ENCODE assay signal across 24 cellular contexts in genomic region chr14:41570415-41571155, GRCh38.
DNase-seq lines count a peak whose midpoint lies in the region; ATAC-seq and TF ChIP-seq lines count a peak whose summit lies in the region.
"Had no signal": no experiment of that assay in that cellular context is flagged by ENCODE, and none has a peak within 500 bp of the region (broad histone marks: within the 10 kb centered on the region; RNA-seq: fewer than 3 reads in every experiment).

No MANE protein-coding gene starts in this region.

- no peak for ATAC-seq in effector memory CD8-positive, alpha-beta T cell (replicated peaks)
- ATAC-seq: activated CD8-positive, alpha-beta T cell treated with anti-CD3 and anti-CD28 coated beads for 36 hours; activated naive CD4-positive, alpha-beta T cell treated with anti-CD3 and anti-CD28 coated beads, Interleukin-2, amount 50 U/mL, for 72 hours; natural killer cell had no signal

- H3K36me3 Mint-ChIP-seq in effector memory CD8-positive, alpha-beta T cell (ENCODE audit: insufficient read depth): no peaks in the 10 kb centered on the region
- H3K36me3 Mint-ChIP-seq: activated naive CD4-positive, alpha-beta T cell treated with anti-CD3 and anti-CD28 coated beads, Interleukin-2, amount 50 U/mL, for 72 hours; CD14-positive monocyte; natural killer cell had no signal

- H3K27me3 Mint-ChIP-seq in effector memory CD8-positive, alpha-beta T cell: no peaks in the 10 kb centered on the region
- H3K27me3 Mint-ChIP-seq: activated CD8-positive, alpha-beta T cell treated with anti-CD3 and anti-CD28 coated beads for 36 hours had no signal

- POLR2A ChIA-PET in GM10248 (lab: Yijun Ruan, JAX): no interaction called here

- DNase-seq in DMS79 treated with DMSO at 0.1 percent for 48 hours (lab: John Stamatoyannopoulos, UW) (peak; percentile 24), DMS79 (lab: John Stamatoyannopoulos, UW) (no peak), NCI-H146 treated with DMSO at 0.1 percent for 48 hours (lab: John Stamatoyannopoulos, UW; ENCODE audit: unreplicated experiment) (peak; percentile 49), NCI-H774 (lab: John Stamatoyannopoulos, UW) (peak; percentile 74), DMS 273 treated with DMSO at 0.1 percent for 48 hours (lab: John Stamatoyannopoulos, UW) (no peak), GM10248 (ENCODE audit: extremely low spot score) (no peak), NK-92 (lab: John Stamatoyannopoulos, UW; ENCODE audit: unreplicated experiment) (no peak)
- no peak for DNase-seq in effector memory CD8-positive, alpha-beta T cell
- DNase-seq: 8988T; activated CD4-positive, alpha-beta T cell treated with anti-CD3 and anti-CD28 coated beads for 1 hour; activated CD8-positive, alpha-beta T cell treated with anti-CD3 and anti-CD28 coated beads for 36 hours; Calu3; effector memory CD4-positive, alpha-beta T cell; EL; erythroblast; glutamatergic neuron; midbrain; natural killer cell; NCI-H1694; stimulated activated naive CD4-positive, alpha-beta T cell; testis had no signal

- CTCF ChIA-PET in GM10248 (lab: Yijun Ruan, JAX): no interaction called here

- no peak overlapping the region for H3K27ac Mint-ChIP-seq in effector memory CD8-positive, alpha-beta T cell
- H3K27ac Mint-ChIP-seq: activated CD8-positive, alpha-beta T cell treated with anti-CD3 and anti-CD28 coated beads for 36 hours; activated naive CD4-positive, alpha-beta T cell treated with anti-CD3 and anti-CD28 coated beads, Interleukin-2, amount 50 U/mL, for 72 hours; CD14-positive monocyte; natural killer cell; T-helper 1 cell treated with Interleukin-12 subunit alpha and Interleukin-12 subunit beta and Interleukin-4 antibody, amounts not matched to agents 30 μg/mL and 1 μg/mL, for 36 hours had no signal

- no peak overlapping the region for H3K4me3 Mint-ChIP-seq in effector memory CD8-positive, alpha-beta T cell
- H3K4me3 Mint-ChIP-seq: activated CD8-positive, alpha-beta T cell treated with anti-CD3 and anti-CD28 coated beads for 36 hours; CD14-positive monocyte; natural killer cell; T-helper 1 cell treated with Interleukin-12 subunit alpha and Interleukin-12 subunit beta and Interleukin-4 antibody, amounts not matched to agents 30 μg/mL and 1 μg/mL, for 36 hours had no signal

- no peak for TF ChIP-seq CTCF in GM10248 (IDR thresholded peaks at IDR 0.05; ENCODE audit: control extremely low read depth, extremely low read depth, low read depth, missing control alignments)

- peaks cover 0 to 2% of the 10 kb centered on the region in 2 donors for H3K9me3 Mint-ChIP-seq in effector memory CD8-positive, alpha-beta T cell

- no peaks in the 10 kb centered on the region for H3K4me1 Mint-ChIP-seq in effector memory CD8-positive, alpha-beta T cell (ENCODE audit: low read depth in 2 of 2)
- H3K4me1 Mint-ChIP-seq: CD14-positive monocyte, natural killer cell had no signal

Comparison
In these comparisons a context has a peak if more than half of its experiments do, and no peak if none do; other contexts are left out.
1. DNase-seq: peak in DMS79 treated with DMSO at 0.1 percent for 48 hours (single experiment), NCI-H146 treated with DMSO at 0.1 percent for 48 hours (single experiment) and NCI-H774 (single experiment); none in DMS79 (single experiment), DMS 273 treated with DMSO at 0.1 percent for 48 hours (single experiment), GM10248 (single experiment), effector memory CD8-positive, alpha-beta T cell (0 of 3) and NK-92 (single experiment).